In genomic region chr20:37901667-37902503, GRCh38 we compare ENCODE assay signal across 8 cellular contexts. TPM values are rescaled to one million over a fixed set of nuclear protein-coding genes. Genes with fewer than 3 reads are reported as not detected.
A peak's percentile ranks its signal among the peaks of the same experiment; 100 is the strongest.
DNase-seq lines count a peak whose midpoint lies in the region; ATAC-seq lines count a peak whose summit lies in the region.

No MANE protein-coding gene starts in this region.

- no peak overlapping the region for H3K27ac ChIP-seq in HUES48 (ENCODE audit: low read depth, low read length)

- no peaks in the 10 kb centered on the region for H3K36me3 ChIP-seq in HUES48 (ENCODE audit: control insufficient read depth, insufficient read depth, low read length)

- H3K9ac ChIP-seq in HUES48 (ENCODE audit: low read depth, low read length), result no peak overlapping the region

- H3K4me1 ChIP-seq in HUES48 (ENCODE audit: control insufficient read depth, insufficient read depth, low read length), result peaks cover 11% of the 10 kb centered on the region

- ATAC-seq in esophagus mucosa, result peak; percentile 48
- no peak for ATAC-seq in GM21528 (IDR thresholded peaks at IDR 0.05; ENCODE audit: low FRiP score, unreplicated experiment)
- ATAC-seq in HG03025 (IDR thresholded peaks at IDR 0.05; ENCODE audit: low FRiP score, unreplicated experiment), result no peak

- DNase-seq in DMS153 (lab: John Stamatoyannopoulos, UW) (peak; percentile 50), DMS153 treated with DMSO at 0.1 percent for 48 hours (lab: John Stamatoyannopoulos, UW; ENCODE audit: unreplicated experiment) (no peak), RPMI7951 (ENCODE audit: low read depth) (peak; percentile 82), myocyte (ENCODE audit: low read depth) (peak; percentile 86)

- H3K27me3 ChIP-seq in HUES48 (ENCODE audit: control insufficient read depth, insufficient read depth, low read length), result peaks cover 22% of the 10 kb centered on the region

- no peaks in the 10 kb centered on the region for H3K9me3 ChIP-seq in HUES48 (ENCODE audit: control insufficient read depth, insufficient read depth, low read length)

- peak overlapping the region; percentile 63; the same call in 1 of the 2 replicates for H3K4me3 ChIP-seq in HUES48 (ENCODE audit: low read depth, low read length)

RNA-seq across cellular contexts. Expression of gene VSTM2L, which starts 1.0 kb away (rescaled TPM):
- total RNA-seq in RPMI7951 (2014; rRNA removed; shearing (Covaris generic)), result 0.48 and 3.2 TPM in 2 replicates
- total RNA-seq in esophagus mucosa (0.52 TPM), myocyte (77.5 and 139 TPM in 2 replicates)
- 13.1 TPM for polyA plus RNA-seq in myocyte (2012)

Comparison
In these comparisons a context has a peak if more than half of its experiments do, and no peak if none do; other contexts are left out.
1. RNA of gene VSTM2L, which starts 1.0 kb away (total RNA-seq): 77.5 to 139 TPM in myocyte; 0.52 TPM in esophagus mucosa (single experiment) and 0.48 to 3.2 TPM in RPMI7951; every median in the first group is over 10 times any median in the second.